30 cellular contexts compared by ENCODE assay signal in the genomic region with DNA sequence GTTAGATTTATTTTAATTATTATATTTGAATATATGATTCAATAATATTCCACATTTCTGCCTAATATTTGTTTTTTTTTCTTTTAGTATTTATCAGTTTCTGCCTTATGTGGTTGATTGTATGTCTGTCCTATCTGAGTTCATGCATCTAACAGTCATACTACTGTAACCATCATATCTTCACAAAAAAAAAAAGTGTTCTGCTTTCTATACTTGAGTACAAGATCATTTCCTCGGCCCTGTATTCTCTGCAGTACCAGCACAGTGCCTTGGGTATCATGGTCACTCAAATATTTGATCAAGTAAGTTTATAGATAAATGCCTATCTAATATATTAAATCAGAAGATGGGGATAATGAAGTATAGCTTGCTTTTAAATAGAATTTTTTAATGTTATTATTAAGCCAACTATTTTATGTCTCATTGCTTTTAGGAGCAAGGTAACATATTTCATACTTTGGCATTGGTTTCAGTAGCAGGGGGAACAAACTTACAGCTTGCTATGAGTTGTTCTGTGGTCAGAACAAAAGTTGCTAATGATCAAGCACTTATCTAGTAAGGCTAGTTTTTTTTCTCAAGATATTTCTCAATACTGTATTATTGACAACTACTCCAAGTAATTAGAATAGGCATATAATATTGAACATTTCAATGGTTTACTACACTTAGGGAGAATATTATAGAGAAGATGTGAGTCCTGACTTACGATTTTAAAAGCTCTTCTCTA.
"Had no signal": no experiment of that assay in that cellular context is flagged by ENCODE, and none has a peak within 500 bp of the region (broad histone marks: within the 10 kb centered on the region; RNA-seq: fewer than 3 reads in every experiment).

No MANE protein-coding gene starts in this region.

- H3K9me3 ChIP-seq: adrenal gland, body of pancreas, breast epithelium, colonic mucosa had no signal

- FAIRE-seq: frontal cortex had no signal

- H3K4me1 ChIP-seq: adrenal gland, body of pancreas, breast epithelium, colonic mucosa had no signal

- H3K27me3 ChIP-seq: adrenal gland, body of pancreas, breast epithelium, cardiac muscle cell, colonic mucosa had no signal

- H3K27ac ChIP-seq: adrenal gland, body of pancreas, breast epithelium, cardiac muscle cell, colonic mucosa had no signal

- H3K4me3 ChIP-seq: adrenal gland, body of pancreas, breast epithelium, cardiac muscle cell, colonic mucosa had no signal

- ATAC-seq: activated CD4-positive, alpha-beta T cell treated with anti-CD3 and anti-CD28 coated beads for 36 hours; activated CD8-positive, alpha-beta memory T cell treated with anti-CD3 and anti-CD28 coated beads, Interleukin-2, amount 10 ng/mL, durations not matched to agents 7 days and 5 days; activated CD8-positive, alpha-beta T cell treated with anti-CD3 and anti-CD28 coated beads, Interleukin-2, amount 10 ng/mL, durations not matched to agents 7 days and 5 days; activated naive CD8-positive, alpha-beta T cell treated with anti-CD3 and anti-CD28 coated beads, Interleukin-2, amount 50 U/mL, for 24 hours; body of pancreas; esophagus mucosa had no signal

- H3K36me3 ChIP-seq: adrenal gland, breast epithelium, cardiac muscle cell, colonic mucosa had no signal

- DNase-seq: activated CD4-positive, alpha-beta memory T cell treated with anti-CD3 and anti-CD28 coated beads for 36 hours; activated CD4-positive, alpha-beta T cell treated with anti-CD3 and anti-CD28 coated beads for 36 hours; activated CD4-positive, alpha-beta T cell treated with anti-CD3 and anti-CD28 coated beads, Interleukin-2, amount 10 ng/mL, durations not matched to agents 24 days and 14 days; activated CD4-positive, CD25-positive, alpha-beta regulatory T cell; activated CD4-positive, CD25-positive, alpha-beta regulatory T cell treated with anti-CD3 and anti-CD28 coated beads, Interleukin-2, amount 50 U/mL, for 72 hours; activated CD8-positive, alpha-beta memory T cell treated with anti-CD3 and anti-CD28 coated beads, Interleukin-2, amount 10 ng/mL, durations not matched to agents 7 days and 5 days; activated CD8-positive, alpha-beta memory T cell treated with anti-CD3 and anti-CD28 coated beads, Interleukin-2, amount 50 U/mL, for 4 hours; activated CD8-positive, alpha-beta T cell treated with anti-CD3 and anti-CD28 coated beads, Interleukin-2, amount 10 ng/mL, durations not matched to agents 7 days and 5 days; activated effector memory CD4-positive, alpha-beta T cell treated with anti-CD3 and anti-CD28 coated beads, Interleukin-2, amount 50 U/mL, for 16 hours; activated naive CD4-positive, alpha-beta T cell treated with anti-CD3 and anti-CD28 coated beads for 36 hours; activated naive CD8-positive, alpha-beta T cell treated with anti-CD3 and anti-CD28 coated beads for 36 hours; activated naive CD8-positive, alpha-beta T cell treated with anti-CD3 and anti-CD28 coated beads, Interleukin-2, amount 50 U/mL, for 24 hours; activated T-cell treated with anti-CD3 and anti-CD28 coated beads, Interleukin-2, amount 50 U/mL, for 1 hour; activated T-cell treated with anti-CD3 and anti-CD28 coated beads, Interleukin-2, amount 50 U/mL, for 48 hours; adrenal gland; amygdala; aorta; body of pancreas; central memory CD4-positive, alpha-beta T cell; cerebellar nuclear complex; colonic mucosa; effector memory CD4-positive, alpha-beta T cell; endodermal cell; foreskin fibroblast; head of caudate nucleus; T-helper 2 cell had no signal
